ENCODE assay signal across 14 cellular contexts in genomic region chr4:150591284-150591874, GRCh38. TPM values are rescaled to one million over a fixed set of nuclear protein-coding genes. Genes with fewer than 3 reads are reported as not detected.
DNase-seq lines count a peak whose midpoint lies in the region; TF ChIP-seq lines count a peak whose summit lies in the region.
"Had no signal": no experiment of that assay in that cellular context is flagged by ENCODE, and none has a peak within 500 bp of the region (broad histone marks: within the 10 kb centered on the region; RNA-seq: fewer than 3 reads in every experiment).

No MANE protein-coding gene starts in this region.

- no peak for TF ChIP-seq POLR2A in prostate gland (IDR thresholded peaks at IDR 0.05)

- H3K14ac ChIP-seq in neuronal stem cell (ENCODE audit: low read length): no peak overlapping the region

- no peak overlapping the region for H2BK120ac ChIP-seq in neuronal stem cell (ENCODE audit: low read depth, low read length)

- no peak overlapping the region for H4K8ac ChIP-seq in neuronal stem cell (ENCODE audit: low read depth, low read length)

- no peaks in the 10 kb centered on the region for H3K79me1 ChIP-seq in neuronal stem cell (ENCODE audit: low read depth, low read length)

- H2BK12ac ChIP-seq in neuronal stem cell (ENCODE audit: low read length): no peak overlapping the region

- TF ChIP-seq CTCF in prostate gland (IDR thresholded peaks at IDR 0.05): no peak

- H3K36me3 ChIP-seq in H7 (replicated peaks; ENCODE audit: control insufficient read depth, insufficient read depth, low read length): no peaks in the 10 kb centered on the region
- H3K36me3 ChIP-seq in duodenal mucosa (ENCODE audit: control insufficient read depth in 1 of 2, insufficient read depth in 2 of 2, low read length in 2 of 2): peaks cover 7 to 15% of the 10 kb centered on the region in 2 donors
- no peaks in the 10 kb centered on the region for H3K36me3 ChIP-seq in neuronal stem cell (replicated peaks in 1 of 2; ENCODE audit: control insufficient read depth in 2 of 2, insufficient read depth in 2 of 2, low read length in 2 of 2)
- H3K36me3 ChIP-seq in prostate gland: no peaks in the 10 kb centered on the region

- no CpG with 5 or more reads among the region's 7 CpGs for WGBS in neuronal stem cell (ENCODE audit: extremely low coverage in 2 of 2, insufficient read length in 2 of 2, insufficient replicate concordance in 1 of 2), 2 donors
- 69% methylated on average over 7 of the region's 7 CpGs for WGBS in prostate gland

- H2BK5ac ChIP-seq in neuronal stem cell (ENCODE audit: low read length): no peak overlapping the region

- H3K27me3 ChIP-seq in H7 (ENCODE audit: control insufficient read depth, insufficient read depth, low read length) (no peaks in the 10 kb centered on the region), duodenal mucosa (ENCODE audit: control insufficient read depth in 1 of 2, insufficient read depth in 2 of 2, low read length in 2 of 2) (no peaks in the 10 kb centered on the region), neuronal stem cell (ENCODE audit: control insufficient read depth in 3 of 3, insufficient read depth in 3 of 3, low read depth in 1 of 3, low read length in 3 of 3) (no peaks in the 10 kb centered on the region), prostate gland (replicated peaks; ENCODE audit: insufficient read depth) (no peaks in the 10 kb centered on the region)

- peak overlapping the region; percentile 68 for H2AFZ ChIP-seq in neuronal stem cell (ENCODE audit: low read length)

- no peak overlapping the region for H3K23ac ChIP-seq in neuronal stem cell (ENCODE audit: low read depth, low read length, poor library complexity)

- H3K4me3 ChIP-seq in H7 (ENCODE audit: insufficient read depth, low read depth, low read length) (no peak overlapping the region), duodenal mucosa (ENCODE audit: low read depth in 1 of 2, low read length in 2 of 2) (no peak overlapping the region), neuronal stem cell (ENCODE audit: low read length in 2 of 2) (no peak overlapping the region), prostate gland (no peak overlapping the region)
- H3K4me3 ChIP-seq: GM12878, lung, psoas muscle had no signal

- H3K9ac ChIP-seq in duodenal mucosa (ENCODE audit: low read depth in 1 of 2, low read length in 2 of 2): no peak overlapping the region
- no peak overlapping the region for H3K9ac ChIP-seq in neuronal stem cell (ENCODE audit: low read depth, low read length, poor library complexity)

- intact Hi-C loops in prostate gland (cut with DNase I): no loop called here

- H4K91ac ChIP-seq in neuronal stem cell (ENCODE audit: low read depth, low read length, poor library complexity): no peak overlapping the region

- no peak overlapping the region for H2AK5ac ChIP-seq in neuronal stem cell (ENCODE audit: low read depth, low read length)

- H3K9me3 ChIP-seq in duodenal mucosa (ENCODE audit: control insufficient read depth in 1 of 2, low read length in 2 of 2): no peaks in the 10 kb centered on the region
- H3K9me3 ChIP-seq in neuronal stem cell (replicated peaks in 1 of 2; ENCODE audit: control insufficient read depth in 2 of 2, insufficient read depth in 1 of 2, low read depth in 1 of 2, low read length in 2 of 2): no peaks in the 10 kb centered on the region
- H3K9me3 ChIP-seq in prostate gland: no peaks in the 10 kb centered on the region
- H3K9me3 ChIP-seq: psoas muscle had no signal

- H3K4me1 ChIP-seq in duodenal mucosa (ENCODE audit: control insufficient read depth in 1 of 2, insufficient read depth in 2 of 2, low read length in 2 of 2): no peaks in the 10 kb centered on the region
- H3K4me1 ChIP-seq in neuronal stem cell (ENCODE audit: control insufficient read depth in 2 of 2, insufficient read depth in 1 of 2, low read depth in 1 of 2, low read length in 2 of 2): peaks cover 7 to 10% of the 10 kb centered on the region in 2 donors
- no peaks in the 10 kb centered on the region for H3K4me1 ChIP-seq in prostate gland (replicated peaks)
- H3K4me1 ChIP-seq: psoas muscle had no signal

- peak overlapping the region; percentile 60 for H3K18ac ChIP-seq in neuronal stem cell (ENCODE audit: low read length)

- peak overlapping the region; percentile 26 for H3K4me2 ChIP-seq in neuronal stem cell (ENCODE audit: insufficient read depth, low read length, poor library complexity, severe bottlenecking)

- peak; percentile 20 for DNase-seq in H7
- peak; percentile 4 for DNase-seq in NCI-H2107 (lab: John Stamatoyannopoulos, UW)
- DNase-seq in neuronal stem cell (ENCODE audit: low spot score): peak; percentile 24
- no peak for DNase-seq in prostate gland (ENCODE audit: low spot score)
- DNase-seq in activated T-cell treated with anti-CD3 and anti-CD28 coated beads, Interleukin-2, amount 50 U/mL, for 1 hour: no peak
- DNase-seq in NCI-H128 (lab: John Stamatoyannopoulos, UW; ENCODE audit: unreplicated experiment): no peak
- DNase-seq: foreskin melanocyte; psoas muscle; stimulated activated CD4-positive, alpha-beta T cell treated with anti-CD3 and anti-CD28 coated beads, Interleukin-4, amount 100 ng/mL, for 1 hour had no signal

- no peak overlapping the region for H3K4ac ChIP-seq in neuronal stem cell (ENCODE audit: low read length)

- no peak overlapping the region for H2BK15ac ChIP-seq in neuronal stem cell (ENCODE audit: low read length)

- H3K27ac ChIP-seq in duodenal mucosa (ENCODE audit: low read depth, low read length) (peak overlapping the region; percentile 11), neuronal stem cell (replicated peaks; ENCODE audit: low read length) (peak overlapping the region; percentile 70), prostate gland (no peak overlapping the region)
- H3K27ac ChIP-seq: psoas muscle had no signal

RNA-seq across cellular contexts. Expression of gene MAB21L2, which starts 9.4 kb away (rescaled TPM):
- total RNA-seq in H7 (2014; rRNA removed; shearing (Covaris generic)): not detected in 2 replicates
- polyA plus RNA-seq in neuronal stem cell (2013, experiment 1 of 2): 5.0 TPM
- polyA plus RNA-seq in neuronal stem cell (2013, experiment 2 of 2): 5.1 TPM
- total RNA-seq in prostate gland: under 1 TPM in 1 of 2 donors, not detected in 1; 0.14 TPM
- total RNA-seq: activated naive CD4-positive, alpha-beta T cell treated with anti-CD3 and anti-CD28 coated beads, Interleukin-2, amount 50 U/mL, for 72 hours; GM12878; psoas muscle; T-helper 1 cell treated with Interleukin-12 subunit alpha and Interleukin-12 subunit beta and Interleukin-4 antibody, amounts not matched to agents 30 ng/mL and 1 ng/mL, for 36 hours had no signal

Comparison
In these comparisons a context has a peak if more than half of its experiments do, and no peak if none do; other contexts are left out.
1. DNase-seq: peak in H7 (single experiment), NCI-H2107 (single experiment) and neuronal stem cell (single experiment); none in prostate gland (single experiment), activated T-cell treated with anti-CD3 and anti-CD28 coated beads, Interleukin-2, amount 50 U/mL, for 1 hour (single experiment) and NCI-H128 (single experiment).
2. H3K27ac ChIP-seq: peak in duodenal mucosa (single experiment) and neuronal stem cell (single experiment); none in prostate gland (0 of 2).